In genomic region chr1:114203722-114204121, GRCh38 we compare ENCODE assay signal across 27 cellular contexts. TPM values are rescaled to one million over a fixed set of nuclear protein-coding genes. Genes with fewer than 3 reads are reported as not detected.
"Had no signal": no experiment of that assay in that cellular context is flagged by ENCODE, and none has a peak within 500 bp of the region (broad histone marks: within the 10 kb centered on the region; RNA-seq: fewer than 3 reads in every experiment).

No MANE protein-coding gene starts in this region.

- H3K4me3 Mint-ChIP-seq: effector memory CD8-positive, alpha-beta T cell; natural killer cell; stimulated activated effector memory CD8-positive, alpha-beta T cell treated with anti-CD3 and anti-CD28 coated beads, Interleukin-12 subunit alpha, Interleukin-12 subunit beta, amount 100 ng/mL, for 72 hours; stimulated activated naive CD8-positive, alpha-beta T cell treated with anti-CD3 and anti-CD28 coated beads, Interleukin-15, amount 100 ng/mL, for 72 hours had no signal

- H3K4me3 ChIP-seq: colonic mucosa, esophagus squamous epithelium, lower lobe of right lung, psoas muscle, sigmoid colon, suprapubic skin, transverse colon, vagina had no signal

- ATAC-seq: effector memory CD8-positive, alpha-beta T cell; left ventricle myocardium superior; lower lobe of right lung; natural killer cell; psoas muscle; right cardiac atrium; stimulated activated effector memory CD8-positive, alpha-beta T cell treated with anti-CD3 and anti-CD28 coated beads, Interleukin-12 subunit alpha, Interleukin-12 subunit beta, amount 100 ng/mL, for 72 hours; stimulated activated naive CD8-positive, alpha-beta T cell treated with anti-CD3 and anti-CD28 coated beads, Interleukin-15, amount 100 ng/mL, for 72 hours had no signal

- H3K36me3 Mint-ChIP-seq: natural killer cell had no signal

- FAIRE-seq: endometrium, frontal cortex, keratinocyte had no signal

- DNase-seq: colonic mucosa; effector memory CD8-positive, alpha-beta T cell; erythroblast; esophagus squamous epithelium; left ventricle myocardium superior; lower lobe of right lung; natural killer cell; nucleus accumbens; posterior cingulate gyrus; psoas muscle; right cardiac atrium; sigmoid colon; stimulated activated CD4-positive, alpha-beta T cell treated with anti-CD3 and anti-CD28 coated beads, Interleukin-2, amount 100 ng/mL, for 24 hours; stimulated activated CD4-positive, alpha-beta T cell treated with anti-CD3 and anti-CD28 coated beads, Interleukin-4, amount 100 ng/mL, for 24 hours; stimulated activated naive CD8-positive, alpha-beta T cell treated with anti-CD3 and anti-CD28 coated beads, Interleukin-15, amount 100 ng/mL, for 72 hours; transverse colon had no signal

- H3K4me1 ChIP-seq: colonic mucosa, esophagus squamous epithelium, lower lobe of right lung, psoas muscle, sigmoid colon, suprapubic skin, transverse colon, vagina had no signal

- H3K27ac ChIP-seq: colonic mucosa, esophagus squamous epithelium, lower lobe of right lung, psoas muscle, sigmoid colon, suprapubic skin, transverse colon, vagina had no signal

- H3K4me1 Mint-ChIP-seq: stimulated activated naive CD8-positive, alpha-beta T cell treated with anti-CD3 and anti-CD28 coated beads, Interleukin-15, amount 100 ng/mL, for 72 hours had no signal

- H3K9me3 Mint-ChIP-seq: effector memory CD8-positive, alpha-beta T cell; natural killer cell; stimulated activated effector memory CD8-positive, alpha-beta T cell treated with anti-CD3 and anti-CD28 coated beads, Interleukin-12 subunit alpha, Interleukin-12 subunit beta, amount 100 ng/mL, for 72 hours; stimulated activated naive CD8-positive, alpha-beta T cell treated with anti-CD3 and anti-CD28 coated beads, Interleukin-15, amount 100 ng/mL, for 72 hours had no signal

- H3K27me3 ChIP-seq: colonic mucosa, vagina had no signal

- H3K36me3 ChIP-seq: colonic mucosa, esophagus squamous epithelium, lower lobe of right lung, sigmoid colon, suprapubic skin, transverse colon, vagina had no signal

- H3K9me3 ChIP-seq: colonic mucosa, esophagus squamous epithelium, lower lobe of right lung, psoas muscle, sigmoid colon, suprapubic skin, transverse colon, vagina had no signal

- H3K27ac Mint-ChIP-seq: effector memory CD8-positive, alpha-beta T cell; natural killer cell; stimulated activated effector memory CD8-positive, alpha-beta T cell treated with anti-CD3 and anti-CD28 coated beads, Interleukin-12 subunit alpha, Interleukin-12 subunit beta, amount 100 ng/mL, for 72 hours; stimulated activated naive CD8-positive, alpha-beta T cell treated with anti-CD3 and anti-CD28 coated beads, Interleukin-15, amount 100 ng/mL, for 72 hours had no signal

RNA-seq across cellular contexts. Expression of gene SYT6, which starts 50.1 kb away (rescaled TPM):
- total RNA-seq: chondrocyte, dermis microvascular lymphatic vessel endothelial cell, esophagus squamous epithelium, left ventricle myocardium superior, lower lobe of right lung, mesenteric fat pad, osteocyte, renal cortical epithelial cell, right cardiac atrium, vagina had no signal
- polyA plus RNA-seq: keratinocyte, right cardiac atrium had no signal
